In genomic region chr12:76303989-76304460, GRCh38 we compare ENCODE assay signal across 21 cellular contexts.
"Had no signal": no experiment of that assay in that cellular context is flagged by ENCODE, and none has a peak within 500 bp of the region (broad histone marks: within the 10 kb centered on the region; RNA-seq: fewer than 3 reads in every experiment).

No MANE protein-coding gene starts in this region.

- H3K4me3 Mint-ChIP-seq: activated CD4-positive, alpha-beta T cell treated with anti-CD3 and anti-CD28 coated beads for 36 hours; activated CD8-positive, alpha-beta T cell treated with anti-CD3 and anti-CD28 coated beads, Interleukin-2, amount 10 ng/mL, durations not matched to agents 7 days and 5 days; activated naive CD4-positive, alpha-beta T cell treated with anti-CD3 and anti-CD28 coated beads for 36 hours; activated T-helper 1 cell treated with anti-CD3 and anti-CD28 coated beads, Interleukin-12 subunit alpha, Interleukin-12 subunit beta, Interleukin-2, Interleukin-4 antibody, amounts not matched to agents 30 ng/mL and 10 ng/mL and 1 ng/mL, durations not matched to agents 14 hours and 24 hours and 36 hours; brain; central memory CD8-positive, alpha-beta T cell; memory B cell; neural crest cell; stimulated activated naive CD8-positive, alpha-beta T cell treated with anti-CD3 and anti-CD28 coated beads, Interleukin-15, Interleukin-2, amounts not matched to agents 100 ng/mL and 50 ng/mL, for 24 hours; T-helper 2 cell treated with Interferon-gamma antibody and Interleukin-4, amounts not matched to agents 5 μg/mL and 100 μg/mL, for 36 hours had no signal

- H3K27me3 ChIP-seq: adrenal gland, gastrocnemius medialis, ovary, sigmoid colon had no signal

- H3K36me3 ChIP-seq: adrenal gland, gastrocnemius medialis, left ventricle myocardium inferior, ovary, sigmoid colon, thoracic aorta had no signal

- H3K4me3 ChIP-seq: adrenal gland, gastrocnemius medialis, left ventricle myocardium inferior, ovary, sigmoid colon, thoracic aorta had no signal

- H3K27ac ChIP-seq: adrenal gland, gastrocnemius medialis, left ventricle myocardium inferior, ovary, sigmoid colon, thoracic aorta, VCaP had no signal

- H3K36me3 Mint-ChIP-seq: brain, memory B cell had no signal

- H3K4me1 Mint-ChIP-seq: activated CD4-positive, alpha-beta T cell treated with anti-CD3 and anti-CD28 coated beads for 36 hours; brain; central memory CD8-positive, alpha-beta T cell; memory B cell had no signal

- H3K4me1 ChIP-seq: adrenal gland, gastrocnemius medialis, left ventricle myocardium inferior, sigmoid colon had no signal

- H3K9me3 ChIP-seq: adrenal gland, gastrocnemius medialis, left ventricle myocardium inferior, ovary, sigmoid colon, thoracic aorta had no signal

- H3K27ac Mint-ChIP-seq: activated CD4-positive, alpha-beta T cell treated with anti-CD3 and anti-CD28 coated beads for 36 hours; activated CD8-positive, alpha-beta T cell treated with anti-CD3 and anti-CD28 coated beads, Interleukin-2, amount 10 ng/mL, durations not matched to agents 7 days and 5 days; activated naive CD4-positive, alpha-beta T cell treated with anti-CD3 and anti-CD28 coated beads for 36 hours; activated T-helper 1 cell treated with anti-CD3 and anti-CD28 coated beads, Interleukin-12 subunit alpha, Interleukin-12 subunit beta, Interleukin-2, Interleukin-4 antibody, amounts not matched to agents 30 ng/mL and 10 ng/mL and 1 ng/mL, durations not matched to agents 14 hours and 24 hours and 36 hours; brain; memory B cell; stimulated activated naive CD8-positive, alpha-beta T cell treated with anti-CD3 and anti-CD28 coated beads, Interleukin-15, Interleukin-2, amounts not matched to agents 100 ng/mL and 50 ng/mL, for 24 hours; T-helper 2 cell treated with Interferon-gamma antibody and Interleukin-4, amounts not matched to agents 5 μg/mL and 100 μg/mL, for 36 hours had no signal

- DNase-seq: activated CD4-positive, alpha-beta T cell treated with anti-CD3 and anti-CD28 coated beads for 36 hours; activated CD8-positive, alpha-beta T cell treated with anti-CD3 and anti-CD28 coated beads, Interleukin-2, amount 10 ng/mL, durations not matched to agents 7 days and 5 days; activated naive CD4-positive, alpha-beta T cell treated with anti-CD3 and anti-CD28 coated beads for 36 hours; adrenal gland; cortex of kidney; effector CD8-positive, alpha-beta T cell; gastrocnemius medialis; islet precursor cell; left ventricle myocardium inferior; ovary; sigmoid colon; stimulated activated CD4-positive, alpha-beta T cell treated with anti-CD3 and anti-CD28 coated beads, Interleukin-2, amount 100 ng/mL, for 48 hours had no signal

- H3K9me3 Mint-ChIP-seq: activated naive CD4-positive, alpha-beta T cell treated with anti-CD3 and anti-CD28 coated beads for 36 hours; activated T-helper 1 cell treated with anti-CD3 and anti-CD28 coated beads, Interleukin-12 subunit alpha, Interleukin-12 subunit beta, Interleukin-2, Interleukin-4 antibody, amounts not matched to agents 30 ng/mL and 10 ng/mL and 1 ng/mL, durations not matched to agents 14 hours and 24 hours and 36 hours; brain; central memory CD8-positive, alpha-beta T cell; neural crest cell; stimulated activated naive CD8-positive, alpha-beta T cell treated with anti-CD3 and anti-CD28 coated beads, Interleukin-15, Interleukin-2, amounts not matched to agents 100 ng/mL and 50 ng/mL, for 24 hours; T-helper 2 cell treated with Interferon-gamma antibody and Interleukin-4, amounts not matched to agents 5 μg/mL and 100 μg/mL, for 36 hours had no signal

- ATAC-seq: activated CD4-positive, alpha-beta T cell treated with anti-CD3 and anti-CD28 coated beads for 36 hours; activated CD8-positive, alpha-beta T cell treated with anti-CD3 and anti-CD28 coated beads, Interleukin-2, amount 10 ng/mL, durations not matched to agents 7 days and 5 days had no signal
